Comparison of ENCODE assay signal across 14 cellular contexts in the genomic region with DNA sequence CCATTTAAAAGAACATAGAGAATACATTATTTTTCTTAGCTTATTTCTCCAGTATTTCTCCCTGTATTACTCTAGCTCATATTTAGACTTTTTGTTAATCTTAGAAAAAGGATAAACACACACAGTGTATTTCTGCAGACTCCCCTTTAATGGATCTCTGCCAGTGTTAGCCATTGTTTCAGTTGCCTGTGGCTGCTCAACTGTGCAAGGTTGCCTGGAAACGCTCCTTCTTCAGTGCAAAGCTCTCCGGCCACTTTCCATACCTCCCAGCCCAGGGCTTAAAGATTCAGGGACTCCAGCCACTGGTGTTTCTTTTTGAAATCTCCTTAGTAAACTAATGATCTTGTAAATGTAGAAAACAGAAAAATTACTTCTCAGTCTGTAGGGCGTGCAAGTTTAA.
A peak's percentile ranks its signal among the peaks of the same experiment; 100 is the strongest.
DNase-seq lines count a peak whose midpoint lies in the region; ATAC-seq and TF ChIP-seq lines count a peak whose summit lies in the region.
"Had no signal": no experiment of that assay in that cellular context is flagged by ENCODE, and none has a peak within 500 bp of the region (broad histone marks: within the 10 kb centered on the region; RNA-seq: fewer than 3 reads in every experiment).

No MANE protein-coding gene starts in this region.

- no peaks in the 10 kb centered on the region for H3K36me3 Mint-ChIP-seq in chondrocyte (ENCODE audit: low read depth)
- H3K36me3 Mint-ChIP-seq: memory B cell had no signal

- no peak for TF ChIP-seq EP300 in esophagus muscularis mucosa (IDR thresholded peaks at IDR 0.05)

- H3K27me3 Mint-ChIP-seq in chondrocyte (ENCODE audit: low read depth): no peaks in the 10 kb centered on the region
- H3K27me3 Mint-ChIP-seq: activated B cell treated with CpG ODN at 0.5 μM for 24 hours, memory B cell had no signal

- H3K4me3 ChIP-seq in ectodermal cell (ENCODE audit: insufficient read depth, low read depth, low read length) (no peak overlapping the region), neuron (ENCODE audit: low read length) (peak overlapping the region; percentile 11), gastrocnemius medialis (no peak overlapping the region), esophagus muscularis mucosa (no peak overlapping the region)
- H3K4me3 ChIP-seq: heart left ventricle, tibial nerve had no signal

- H3K27me3 ChIP-seq in ectodermal cell (ENCODE audit: control insufficient read depth, insufficient read depth, low read length, poor library complexity, severe bottlenecking) (no peaks in the 10 kb centered on the region), neuron (ENCODE audit: insufficient read depth, low read length) (no peaks in the 10 kb centered on the region), gastrocnemius medialis (no peaks in the 10 kb centered on the region), esophagus muscularis mucosa (no peaks in the 10 kb centered on the region)
- H3K27me3 ChIP-seq: heart left ventricle, tibial nerve had no signal

- DNase-seq in HK-2 (ENCODE audit: unreplicated experiment) (peak; percentile 21), NCI-H446 treated with DMSO at 0.1 percent for 48 hours (lab: John Stamatoyannopoulos, UW) (peak; percentile 30), gastrocnemius medialis (no peak), chondrocyte (ENCODE audit: low spot score) (no peak), esophagus muscularis mucosa (ENCODE audit: extremely low spot score) (no peak)
- DNase-seq: activated B cell treated with CpG ODN at 0.5 μM for 24 hours, heart left ventricle, right cardiac atrium, Right ventricle myocardium superior had no signal

- peak overlapping the region; percentile 34 for H2AFZ ChIP-seq in neuron (ENCODE audit: low read depth, low read length)

- no peak overlapping the region for H3K27ac Mint-ChIP-seq in chondrocyte (ENCODE audit: unreplicated experiment)
- H3K27ac Mint-ChIP-seq: activated B cell treated with CpG ODN at 0.5 μM for 24 hours, memory B cell had no signal

- H3K4me1 ChIP-seq in ectodermal cell (ENCODE audit: control insufficient read depth, insufficient read depth, low read length) (peaks cover 27% of the 10 kb centered on the region), neuron (ENCODE audit: insufficient read depth, low read length) (peaks cover 49% of the 10 kb centered on the region), gastrocnemius medialis (no peaks in the 10 kb centered on the region), esophagus muscularis mucosa (peaks cover 0 to 47% (median 30%) of the 10 kb centered on the region in 4 donors)

- TF ChIP-seq CTCF in gastrocnemius medialis (IDR thresholded peaks at IDR 0.05 in 4 of 5, conservative IDR thresholded peaks at IDR 0.05 in 1 of 5) (no peak), chondrocyte (IDR thresholded peaks at IDR 0.05) (no peak), esophagus muscularis mucosa (IDR thresholded peaks at IDR 0.05) (no peak)

- H3K4me3 Mint-ChIP-seq in chondrocyte (ENCODE audit: unreplicated experiment): no peak overlapping the region
- H3K4me3 Mint-ChIP-seq: activated B cell treated with CpG ODN at 0.5 μM for 24 hours, memory B cell had no signal

- no peak for ATAC-seq in gastrocnemius medialis
- ATAC-seq in HG02798 (IDR thresholded peaks at IDR 0.05; ENCODE audit: poor library complexity, unreplicated experiment): no peak
- ATAC-seq: heart left ventricle, right cardiac atrium had no signal

- H3K27ac ChIP-seq in ectodermal cell (ENCODE audit: insufficient read depth, low read depth, low read length, poor library complexity, severe bottlenecking) (peak overlapping the region; percentile 38), gastrocnemius medialis (no peak overlapping the region), esophagus muscularis mucosa (replicated peaks in 1 of 4) (no peak overlapping the region)
- H3K27ac ChIP-seq: heart left ventricle had no signal

- no peaks in the 10 kb centered on the region for H3K9me3 Mint-ChIP-seq in chondrocyte (ENCODE audit: low read depth)

- H3K36me3 ChIP-seq in ectodermal cell (ENCODE audit: control insufficient read depth, insufficient read depth, low read length) (no peaks in the 10 kb centered on the region), neuron (ENCODE audit: insufficient read depth, low read length) (no peaks in the 10 kb centered on the region), gastrocnemius medialis (no peaks in the 10 kb centered on the region), esophagus muscularis mucosa (no peaks in the 10 kb centered on the region)
- H3K36me3 ChIP-seq: heart left ventricle, tibial nerve had no signal

- H3K4me1 Mint-ChIP-seq in chondrocyte (ENCODE audit: low read depth): peaks cover 9% of the 10 kb centered on the region

- WGBS in ectodermal cell, 2 experiments: 41 to 53% methylated on average over 2 of the region's 3 CpGs
- WGBS in esophagus muscularis mucosa: 40% methylated on average over 3 of the region's 3 CpGs

- intact Hi-C loops in gastrocnemius medialis (cut with DNase I; ENCODE audit: low total_unique reads): no loop called here
- intact Hi-C loops in esophagus muscularis mucosa (cut with DNase I): no loop called here

- H3K9me3 ChIP-seq in ectodermal cell (ENCODE audit: control insufficient read depth, low read length) (no peaks in the 10 kb centered on the region), neuron (ENCODE audit: low read length) (no peaks in the 10 kb centered on the region), gastrocnemius medialis (no peaks in the 10 kb centered on the region), esophagus muscularis mucosa (no peaks in the 10 kb centered on the region)
- H3K9me3 ChIP-seq: heart left ventricle, tibial nerve had no signal

- in situ Hi-C loops in gastrocnemius medialis (cut with MboI; ENCODE audit: low sequenced_read_pairs in 4 of 4): no loop called here

- no peak for TF ChIP-seq POLR2A in gastrocnemius medialis (IDR thresholded peaks at IDR 0.05)
- TF ChIP-seq POLR2A in esophagus muscularis mucosa (IDR thresholded peaks at IDR 0.05; ENCODE audit: low read depth): no peak

Comparison
In these comparisons a context has a peak if more than half of its experiments do, and no peak if none do; other contexts are left out.
1. DNase-seq: peak in HK-2 (single experiment) and NCI-H446 treated with DMSO at 0.1 percent for 48 hours (single experiment); none in gastrocnemius medialis (0 of 2), chondrocyte (single experiment) and esophagus muscularis mucosa (single experiment).